Comparison of ENCODE assay signal across 8 cellular contexts in genomic region chr15:55897560-55898336, GRCh38.
DNase-seq lines count a peak whose midpoint lies in the region; ATAC-seq, FAIRE-seq and TF ChIP-seq lines count a peak whose summit lies in the region.

No MANE protein-coding gene starts in this region.

- H4K20me1 ChIP-seq in PC-3 (ENCODE audit: low read length): no peaks in the 10 kb centered on the region

- no peaks in the 10 kb centered on the region for H3K9me3 ChIP-seq in PC-3 (ENCODE audit: low read length)
- no peaks in the 10 kb centered on the region for H3K9me3 ChIP-seq in effector memory CD4-positive, alpha-beta T cell (ENCODE audit: control insufficient read depth, low read length)

- peak overlapping the region; percentile 38 for H3K4me2 ChIP-seq in PC-3 (ENCODE audit: low read length)

- POLR2A ChIA-PET in HEK293T (lab: Yijun Ruan, JAX): no interaction called here
- POLR2A ChIA-PET in PC-3 (lab: Charles Lee; ENCODE audit: unreplicated experiment): no interaction called here

- H3F3A ChIP-seq in PC-3 (ENCODE audit: low read length, unreplicated experiment): no peaks in the 10 kb centered on the region

- H2AFZ ChIP-seq in PC-3 (ENCODE audit: low read length): peak overlapping the region; percentile 66

- FAIRE-seq in D721Med (lab: Jason Lieb, UNC): peak; percentile 80

- ATAC-seq in PC-3 (peak; percentile 74), GM19324 (IDR thresholded peaks at IDR 0.05; ENCODE audit: low FRiP score, unreplicated experiment) (no peak)

- H3K79me2 ChIP-seq in PC-3 (ENCODE audit: low read length): no peaks in the 10 kb centered on the region

- H3K27ac ChIP-seq in PC-3 (ENCODE audit: low read length): peak overlapping the region; percentile 51
- no peak overlapping the region for H3K27ac ChIP-seq in effector memory CD4-positive, alpha-beta T cell (ENCODE audit: insufficient read depth, low read length, poor library complexity, severe bottlenecking)

- H3K27me3 ChIP-seq in PC-3 (ENCODE audit: low read length): no peaks in the 10 kb centered on the region
- no peaks in the 10 kb centered on the region for H3K27me3 ChIP-seq in effector memory CD4-positive, alpha-beta T cell (replicated peaks; ENCODE audit: control insufficient read depth, insufficient read depth, low read length, poor library complexity, severe bottlenecking)

- H3K4me3 ChIP-seq in PC-3 (ENCODE audit: low read length) (no peak overlapping the region), epithelial cell of proximal tubule (ENCODE audit: low read depth, low read length) (peak overlapping the region; percentile 8)
- no peak overlapping the region for H3K4me3 ChIP-seq in effector memory CD4-positive, alpha-beta T cell (ENCODE audit: insufficient read depth, low read depth, low read length, poor library complexity, severe bottlenecking)

- H3K4me1 ChIP-seq in PC-3 (ENCODE audit: insufficient read depth, low read length): peaks cover 16% of the 10 kb centered on the region
- no peaks in the 10 kb centered on the region for H3K4me1 ChIP-seq in effector memory CD4-positive, alpha-beta T cell (ENCODE audit: control insufficient read depth, insufficient read depth, low read length, poor library complexity, severe bottlenecking)

- intact Hi-C loops in PC-3 (cut with micrococcal nuclease): no loop called here

- no peaks in the 10 kb centered on the region for H3K36me3 ChIP-seq in PC-3 (ENCODE audit: low read depth, low read length)
- H3K36me3 ChIP-seq in effector memory CD4-positive, alpha-beta T cell (ENCODE audit: control insufficient read depth, insufficient read depth, low read length): no peaks in the 10 kb centered on the region

- CTCF ChIA-PET in HEK293T (lab: Yijun Ruan, JAX) (interaction anchor here (0.6 to 2.4 kb wide), 6 partner anchors 15 to 565 kb away, joined by 3 to 12 read pairs (median 4); no protein-coding TSS in a partner anchor), PC-3 (lab: Charles Lee) (interaction anchor here (0.5 to 1.1 kb wide), 4 partner anchors 19 to 152 kb away, joined by 3 to 4 read pairs (median 3); no protein-coding TSS in a partner anchor)

- H3K9me2 ChIP-seq in PC-3 (replicated peaks; ENCODE audit: low read length): no peaks in the 10 kb centered on the region

- BruUV-seq in PC-3 (replicated peaks; lab: Mats Ljungman, UMichigan): no TSS peak

- DNase-seq in D721Med (ENCODE audit: insufficient read length, low spot score): peak; percentile 39
- peak; percentile 63 for DNase-seq in HEK293T (ENCODE audit: extremely low spot score)
- DNase-seq in PC-3: peak; percentile 63
- no peak for DNase-seq in epithelial cell of proximal tubule (ENCODE audit: low read depth)
- peak; percentile 76 for DNase-seq in myocyte (ENCODE audit: low read depth)
- DNase-seq in effector memory CD4-positive, alpha-beta T cell: no peak
- no peak for DNase-seq in NOMO-1 treated with dmso at 0.1 percent for 144 hours (lab: John Stamatoyannopoulos, UW; ENCODE audit: unreplicated experiment)

- H3K9ac ChIP-seq in PC-3 (ENCODE audit: low read length): no peak overlapping the region

- TF ChIP-seq CTCF in D721Med (IDR thresholded peaks at IDR 0.05; ENCODE audit: insufficient read depth, missing control alignments): peak; percentile 92
- TF ChIP-seq CTCF in PC-3 (conservative IDR thresholded peaks at IDR 0.05; ENCODE audit: low read depth, low read length): peak; percentile 87
- peak; percentile 99 for TF ChIP-seq CTCF in epithelial cell of proximal tubule (conservative IDR thresholded peaks at IDR 0.05; ENCODE audit: low read depth, low read length)

TF ChIP-seq in HEK293T, 16 proteins besides CTCF, POLR2A, EP300 and RAD21:
- no peak for TF ChIP-seq CTBP1 (IDR thresholded peaks at IDR 0.05; ENCODE audit: borderline replicate concordance)
- TF ChIP-seq ARNT (IDR thresholded peaks at IDR 0.05): no peak
- no peak for TF ChIP-seq FOXM1 (IDR thresholded peaks at IDR 0.05; ENCODE audit: borderline replicate concordance)
- TF ChIP-seq SUZ12 (IDR thresholded peaks at IDR 0.05): no peak
- no peak for TF ChIP-seq L3MBTL2 (conservative IDR thresholded peaks at IDR 0.05)
- TF ChIP-seq FOXA1 (IDR thresholded peaks at IDR 0.05): no peak
- TF ChIP-seq LEF1 (IDR thresholded peaks at IDR 0.05; ENCODE audit: borderline replicate concordance): no peak
- TF ChIP-seq ZNF384 (IDR thresholded peaks at IDR 0.05): no peak
- TF ChIP-seq FOXK2 (IDR thresholded peaks at IDR 0.05): no peak
- no peak for TF ChIP-seq HDGF (IDR thresholded peaks at IDR 0.05; ENCODE audit: borderline replicate concordance)
- TF ChIP-seq ELF4 (IDR thresholded peaks at IDR 0.05): no peak
- TF ChIP-seq BHLHE40 (IDR thresholded peaks at IDR 0.05; ENCODE audit: borderline replicate concordance): no peak
- no peak for TF ChIP-seq TARDBP (IDR thresholded peaks at IDR 0.05)
- no peak for TF ChIP-seq NFRKB (IDR thresholded peaks at IDR 0.05)
- no peak for TF ChIP-seq SP1 (IDR thresholded peaks at IDR 0.05)
- no peak for TF ChIP-seq PKNOX1 (IDR thresholded peaks at IDR 0.05)

Comparison
In these comparisons a context has a peak if more than half of its experiments do, and no peak if none do; other contexts are left out.
1. DNase-seq: peak in D721Med (single experiment), HEK293T (single experiment), PC-3 (single experiment) and myocyte (single experiment); none in epithelial cell of proximal tubule (single experiment), effector memory CD4-positive, alpha-beta T cell (0 of 3) and NOMO-1 treated with dmso at 0.1 percent for 144 hours (single experiment).
2. Peak in every context shown above with its lines, with median percentiles within 50 percentile points of each other: CTCF ChIP-seq.